In the genomic region with DNA sequence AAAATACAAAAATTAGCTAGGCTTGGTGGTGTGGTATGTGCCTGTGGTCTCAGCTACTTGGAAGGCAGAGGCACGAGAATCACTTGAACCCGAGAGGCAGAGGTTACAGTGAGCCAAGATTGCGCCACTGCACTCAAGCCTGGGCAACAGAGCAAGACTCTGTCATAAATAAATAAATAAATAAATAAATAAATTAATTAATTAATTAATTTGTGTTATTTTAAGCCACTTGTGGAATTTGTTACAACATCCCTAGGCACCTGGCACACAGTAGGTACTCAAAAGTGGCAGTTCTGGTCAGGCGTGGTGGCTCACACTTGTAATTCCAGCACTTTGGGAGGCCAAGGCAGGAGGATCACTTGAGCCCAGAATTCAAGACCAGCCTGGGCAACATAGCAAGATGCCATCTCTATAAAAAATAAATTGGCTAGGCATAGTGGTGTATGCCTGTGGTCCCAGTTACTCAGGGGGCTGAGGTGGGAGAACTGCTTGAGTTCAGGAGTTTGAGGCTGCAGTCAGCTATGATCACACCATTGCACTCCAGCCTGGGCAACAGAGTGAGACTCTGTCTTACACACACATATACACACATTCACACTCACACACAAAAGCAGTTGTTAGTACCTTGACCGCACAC, we compare ENCODE assay signal across 1 cellular context.
TF ChIP-seq lines count a peak whose summit lies in the region.

No MANE protein-coding gene starts in this region.

TF ChIP-seq in WTC11, 78 proteins besides CTCF, POLR2A, EP300 and RAD21:
- TF ChIP-seq HMGA2 (CRISPR knock-in tag; IDR thresholded peaks at IDR 0.05): peak; percentile 65; the same call in 1 of the 2 replicates
TF ChIP-seq in WTC11: peak in this region for 1; not testable (repeated sequence) for 77.
